ENCODE assay signal across 10 cellular contexts in the genomic region with DNA sequence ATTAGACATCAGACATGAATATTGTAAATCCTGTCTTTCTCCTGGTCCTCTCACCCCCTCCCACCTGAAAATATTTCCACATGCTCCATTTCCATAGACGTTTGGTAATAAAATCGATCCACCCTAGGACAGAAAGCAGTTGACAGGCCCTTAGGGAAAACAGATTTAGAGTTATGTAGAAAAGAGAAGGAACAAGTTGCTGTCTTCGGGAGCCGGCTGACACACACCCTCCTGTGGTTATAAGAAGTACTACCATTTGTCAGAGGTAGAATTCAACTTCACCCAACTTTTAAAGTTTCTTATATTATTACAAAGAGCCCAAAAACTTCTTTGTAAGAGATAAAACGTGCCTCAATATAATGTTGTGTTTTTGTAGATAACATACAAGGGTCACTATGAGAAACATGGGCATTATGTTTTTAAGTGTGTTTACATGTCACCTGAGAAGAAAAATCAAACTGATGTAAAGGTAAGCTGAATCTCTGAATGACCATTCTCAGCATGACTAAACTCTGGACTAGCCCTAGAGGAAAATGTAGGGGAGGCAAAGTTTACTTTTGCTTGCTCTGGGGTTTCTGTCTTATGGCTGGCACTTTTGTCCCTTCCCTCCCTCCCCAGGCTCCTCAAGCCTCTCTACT. TPM values are rescaled to one million over a fixed set of nuclear protein-coding genes. Genes with fewer than 3 reads are reported as not detected.
A peak's percentile ranks its signal among the peaks of the same experiment; 100 is the strongest.
DNase-seq lines count a peak whose midpoint lies in the region; ATAC-seq and TF ChIP-seq lines count a peak whose summit lies in the region.
"Had no signal": no experiment of that assay in that cellular context is flagged by ENCODE, and none has a peak within 500 bp of the region (broad histone marks: within the 10 kb centered on the region; RNA-seq: fewer than 3 reads in every experiment).

No MANE protein-coding gene starts in this region.

- no peak for TF ChIP-seq EP300 in esophagus muscularis mucosa (IDR thresholded peaks at IDR 0.05)

- H3K9me3 Mint-ChIP-seq in activated CD4-positive, alpha-beta T cell treated with anti-CD3 and anti-CD28 coated beads, Interleukin-2, amount 10 ng/mL, durations not matched to agents 7 days and 5 days = no peaks in the 10 kb centered on the region
- H3K9me3 Mint-ChIP-seq in neural crest cell = no peaks in the 10 kb centered on the region
- H3K9me3 Mint-ChIP-seq: central memory CD8-positive, alpha-beta T cell; stimulated activated naive B cell treated with anti-CD40 and anti-IgM and Interleukin-4, amounts not matched to agents 10 μg/mL and 1 μg/mL and 100 μg/mL, for 72 hours had no signal

- DNase-seq in activated CD4-positive, alpha-beta T cell treated with anti-CD3 and anti-CD28 coated beads for 48 hours = peak; percentile 10
- DNase-seq in activated CD4-positive, alpha-beta T cell treated with anti-CD3 and anti-CD28 coated beads, Interleukin-2, amount 10 ng/mL, durations not matched to agents 7 days and 5 days = no peak
- DNase-seq in RKO (ENCODE audit: low spot score) = peak; percentile 65
- no peak for DNase-seq in esophagus muscularis mucosa (ENCODE audit: extremely low spot score)
- DNase-seq in neural crest cell (ENCODE audit: low read depth, low spot score) = no peak
- DNase-seq in GM19240 (ENCODE audit: insufficient read length, low spot score) = no peak
- no peak for DNase-seq in activated effector memory CD4-positive, alpha-beta T cell treated with anti-CD3 and anti-CD28 coated beads, Interleukin-2, amount 50 U/mL, for 16 hours
- DNase-seq: stimulated activated naive B cell treated with anti-CD40 and anti-IgM and Interleukin-4, amounts not matched to agents 10 μg/mL and 1 μg/mL and 100 μg/mL, for 72 hours had no signal

- peaks cover 33% of the 10 kb centered on the region for H3K27me3 Mint-ChIP-seq in activated CD4-positive, alpha-beta T cell treated with anti-CD3 and anti-CD28 coated beads, Interleukin-2, amount 10 ng/mL, durations not matched to agents 7 days and 5 days
- no peaks in the 10 kb centered on the region for H3K27me3 Mint-ChIP-seq in neural crest cell (ENCODE audit: low read depth)

- H3K36me3 Mint-ChIP-seq in activated CD4-positive, alpha-beta T cell treated with anti-CD3 and anti-CD28 coated beads, Interleukin-2, amount 10 ng/mL, durations not matched to agents 7 days and 5 days (ENCODE audit: low read depth) = no peaks in the 10 kb centered on the region
- no peaks in the 10 kb centered on the region for H3K36me3 Mint-ChIP-seq in neural crest cell (ENCODE audit: low read depth)
- H3K36me3 Mint-ChIP-seq: stimulated activated naive B cell treated with anti-CD40 and anti-IgM and Interleukin-4, amounts not matched to agents 10 μg/mL and 1 μg/mL and 100 μg/mL, for 72 hours had no signal

- intact Hi-C loops in esophagus muscularis mucosa (cut with DNase I) = loop anchor here (2.0 kb wide), 2 partner anchors 159 to 297 kb away; no protein-coding TSS in a partner anchor

- POLR2A ChIA-PET in activated CD4-positive, alpha-beta T cell treated with anti-CD3 and anti-CD28 coated beads, Interleukin-2, amount 10 ng/mL, durations not matched to agents 7 days and 5 days (lab: Charles Lee) = no interaction called here

- no peak overlapping the region for H3K27ac Mint-ChIP-seq in activated CD4-positive, alpha-beta T cell treated with anti-CD3 and anti-CD28 coated beads, Interleukin-2, amount 10 ng/mL, durations not matched to agents 7 days and 5 days
- H3K27ac Mint-ChIP-seq in neural crest cell (ENCODE audit: unreplicated experiment) = no peak overlapping the region
- H3K27ac Mint-ChIP-seq: stimulated activated naive B cell treated with anti-CD40 and anti-IgM and Interleukin-4, amounts not matched to agents 10 μg/mL and 1 μg/mL and 100 μg/mL, for 72 hours had no signal

- no peak overlapping the region for H3K4me3 Mint-ChIP-seq in activated CD4-positive, alpha-beta T cell treated with anti-CD3 and anti-CD28 coated beads, Interleukin-2, amount 10 ng/mL, durations not matched to agents 7 days and 5 days
- no peak overlapping the region for H3K4me3 Mint-ChIP-seq in neural crest cell
- H3K4me3 Mint-ChIP-seq: central memory CD8-positive, alpha-beta T cell; stimulated activated naive B cell treated with anti-CD40 and anti-IgM and Interleukin-4, amounts not matched to agents 10 μg/mL and 1 μg/mL and 100 μg/mL, for 72 hours had no signal

- 0% methylated on average over 5 of the region's 5 CpGs for WGBS in esophagus muscularis mucosa

- H3K4me1 Mint-ChIP-seq in activated CD4-positive, alpha-beta T cell treated with anti-CD3 and anti-CD28 coated beads, Interleukin-2, amount 10 ng/mL, durations not matched to agents 7 days and 5 days = no peaks in the 10 kb centered on the region
- peaks cover 31% of the 10 kb centered on the region for H3K4me1 Mint-ChIP-seq in neural crest cell
- H3K4me1 Mint-ChIP-seq: central memory CD8-positive, alpha-beta T cell had no signal

- ATAC-seq in HG02870 (IDR thresholded peaks at IDR 0.05; ENCODE audit: unreplicated experiment) = peak; percentile 64

- no peaks in the 10 kb centered on the region for H3K9me3 ChIP-seq in esophagus muscularis mucosa

- peaks cover 8 to 9% (median 9%) of the 10 kb centered on the region in 4 donors for H3K4me1 ChIP-seq in esophagus muscularis mucosa

- CTCF ChIA-PET in activated CD4-positive, alpha-beta T cell treated with anti-CD3 and anti-CD28 coated beads, Interleukin-2, amount 10 ng/mL, durations not matched to agents 7 days and 5 days (lab: Charles Lee) = interaction anchor here (0.6 kb wide), 2 partner anchors 10 to 521 kb away, joined by 3 to 4 read pairs; no protein-coding TSS in a partner anchor

- no peaks in the 10 kb centered on the region for H3K36me3 ChIP-seq in esophagus muscularis mucosa

- TF ChIP-seq CTCF in esophagus muscularis mucosa (IDR thresholded peaks at IDR 0.05) (peak; percentile 73 to 80 (median 74)), neural crest cell (conservative IDR thresholded peaks at IDR 0.05) (peak; percentile 81)

- H3K27me3 ChIP-seq in esophagus muscularis mucosa = no peaks in the 10 kb centered on the region

- H3K27ac ChIP-seq in esophagus muscularis mucosa (replicated peaks in 1 of 4) = peak overlapping the region in 2 of 4 donors; percentile 28 to 42

- no peak for TF ChIP-seq POLR2A in esophagus muscularis mucosa (IDR thresholded peaks at IDR 0.05; ENCODE audit: low read depth)

- H3K4me3 ChIP-seq in esophagus muscularis mucosa = no peak overlapping the region

RNA-seq across cellular contexts. Expression of a gene that starts 6.7 kb away (rescaled TPM):
- total RNA-seq in activated CD4-positive, alpha-beta T cell treated with anti-CD3 and anti-CD28 coated beads, Interleukin-2, amount 10 ng/mL, durations not matched to agents 7 days and 5 days = not detected
- total RNA-seq in esophagus muscularis mucosa (not detected), neural crest cell (not detected in 2 replicates)

RNA-seq across cellular contexts. Expression of a gene that starts 40.1 kb away (rescaled TPM):
- not detected for total RNA-seq in activated CD4-positive, alpha-beta T cell treated with anti-CD3 and anti-CD28 coated beads, Interleukin-2, amount 10 ng/mL, durations not matched to agents 7 days and 5 days
- total RNA-seq in esophagus muscularis mucosa (not detected), neural crest cell (not detected in 2 replicates)

Comparison
In these comparisons a context has a peak if more than half of its experiments do, and no peak if none do; other contexts are left out.
1. DNase-seq: peak in activated CD4-positive, alpha-beta T cell treated with anti-CD3 and anti-CD28 coated beads for 48 hours (single experiment) and RKO (single experiment); none in activated CD4-positive, alpha-beta T cell treated with anti-CD3 and anti-CD28 coated beads, Interleukin-2, amount 10 ng/mL, durations not matched to agents 7 days and 5 days (single experiment), esophagus muscularis mucosa (single experiment), neural crest cell (single experiment), GM19240 (single experiment) and activated effector memory CD4-positive, alpha-beta T cell treated with anti-CD3 and anti-CD28 coated beads, Interleukin-2, amount 50 U/mL, for 16 hours (single experiment).